ENCODE assay signal across 19 cellular contexts in the genomic region with DNA sequence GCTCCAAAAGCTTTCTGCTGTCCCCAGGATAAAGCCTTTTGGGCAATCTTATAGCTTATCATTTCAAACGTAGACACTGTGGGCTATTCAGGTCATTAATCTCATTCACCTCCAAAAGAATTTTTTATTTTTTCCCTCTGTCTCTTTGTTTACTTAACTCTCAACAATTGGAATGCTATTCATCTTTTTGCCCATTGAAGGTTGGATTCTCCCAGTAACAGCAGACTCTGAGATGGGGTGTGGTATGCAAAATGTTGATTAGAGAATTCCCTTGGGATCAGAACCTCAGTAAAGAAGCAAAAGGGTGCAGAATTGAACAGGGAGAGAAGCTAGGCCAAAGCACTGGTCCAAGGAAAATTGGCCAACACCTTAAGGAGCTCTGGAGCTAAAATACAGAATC.
DNase-seq lines count a peak whose midpoint lies in the region; ATAC-seq, FAIRE-seq and TF ChIP-seq lines count a peak whose summit lies in the region.
"Had no signal": no experiment of that assay in that cellular context is flagged by ENCODE, and none has a peak within 500 bp of the region (broad histone marks: within the 10 kb centered on the region; RNA-seq: fewer than 3 reads in every experiment).

No MANE protein-coding gene starts in this region.

- H3K4me3 Mint-ChIP-seq in activated CD4-positive, alpha-beta T cell treated with anti-CD3 and anti-CD28 coated beads for 36 hours: no peak overlapping the region
- no peak overlapping the region for H3K4me3 Mint-ChIP-seq in activated CD4-positive, alpha-beta T cell treated with anti-CD3 and anti-CD28 coated beads, Interleukin-2, amount 10 ng/mL, durations not matched to agents 24 days and 14 days
- no peak overlapping the region for H3K4me3 Mint-ChIP-seq in astrocyte (ENCODE audit: unreplicated experiment)
- no peak overlapping the region for H3K4me3 Mint-ChIP-seq in nephron progenitor cell
- H3K4me3 Mint-ChIP-seq: CD8-positive, alpha-beta T cell had no signal

- H3K27ac ChIP-seq in astrocyte (ENCODE audit: low read depth, low read length): no peak overlapping the region
- H3K27ac ChIP-seq: BLaER1, KMS-11 had no signal

- in situ Hi-C loops in GM13977 (cut with MboI; ENCODE audit: low pct_unique_long_range_greater_than_20kb, low sequenced_read_pairs, unreplicated experiment): no loop called here

- no peak for TF ChIP-seq CTCF in astrocyte (IDR thresholded peaks at IDR 0.05; ENCODE audit: insufficient read depth, low read depth, low read length)
- no peak for TF ChIP-seq CTCF in nephron progenitor cell (IDR thresholded peaks at IDR 0.05)
- no peak for TF ChIP-seq CTCF in GM13977 (IDR thresholded peaks at IDR 0.05; ENCODE audit: extremely low read depth, insufficient read depth, missing control alignments)

- no peaks in the 10 kb centered on the region for H3K27me3 ChIP-seq in astrocyte (ENCODE audit: insufficient read depth, low read length)
- H3K27me3 ChIP-seq: BLaER1 had no signal

- no peak for ATAC-seq in activated CD4-positive, alpha-beta T cell treated with anti-CD3 and anti-CD28 coated beads for 36 hours
- ATAC-seq in GM19328 (IDR thresholded peaks at IDR 0.05; ENCODE audit: unreplicated experiment): no peak
- ATAC-seq: CD8-positive, alpha-beta T cell; GM12878 had no signal

- peaks cover 14% of the 10 kb centered on the region for H3K4me1 ChIP-seq in astrocyte (ENCODE audit: insufficient read depth, low read length)

- no peak overlapping the region for H3K4me3 ChIP-seq in astrocyte (ENCODE audit: insufficient read depth, low read depth, low read length)
- H3K4me3 ChIP-seq: BLaER1, GM12878 had no signal

- intact Hi-C loops in activated CD4-positive, alpha-beta T cell treated with anti-CD3 and anti-CD28 coated beads for 36 hours (cut with DNase I, micrococcal nuclease): no loop called here
- intact Hi-C loops in activated CD4-positive, alpha-beta T cell treated with anti-CD3 and anti-CD28 coated beads, Interleukin-2, amount 10 ng/mL, durations not matched to agents 24 days and 14 days (cut with micrococcal nuclease): no loop called here

- no peak overlapping the region for H3K4me2 ChIP-seq in astrocyte (ENCODE audit: low read length)
- H3K4me2 ChIP-seq: BLaER1, KMS-11 had no signal

- no peaks in the 10 kb centered on the region for H3K36me3 ChIP-seq in astrocyte (ENCODE audit: insufficient read depth, low read length)

- no peaks in the 10 kb centered on the region for H3K9me3 ChIP-seq in astrocyte (ENCODE audit: insufficient read depth, low read depth, low read length)
- H3K9me3 ChIP-seq: BLaER1 had no signal

- no peaks in the 10 kb centered on the region for H3K27me3 Mint-ChIP-seq in activated CD4-positive, alpha-beta T cell treated with anti-CD3 and anti-CD28 coated beads for 36 hours
- H3K27me3 Mint-ChIP-seq in activated CD4-positive, alpha-beta T cell treated with anti-CD3 and anti-CD28 coated beads, Interleukin-2, amount 10 ng/mL, durations not matched to agents 24 days and 14 days: no peaks in the 10 kb centered on the region
- H3K27me3 Mint-ChIP-seq in astrocyte (ENCODE audit: low read depth, unreplicated experiment) (no peaks in the 10 kb centered on the region), nephron progenitor cell (ENCODE audit: low read depth, poor library complexity) (no peaks in the 10 kb centered on the region)

- CTCF ChIA-PET in activated CD4-positive, alpha-beta T cell treated with anti-CD3 and anti-CD28 coated beads for 36 hours (lab: Charles Lee): interaction anchor here (0.9 to 1.3 kb wide), 3 partner anchors 10 to 162 kb away, joined by 3 to 5 read pairs (median 3); no protein-coding TSS in a partner anchor

- peaks cover 81% of the 10 kb centered on the region for H3K79me2 ChIP-seq in astrocyte (ENCODE audit: insufficient read depth, low read length)

- no peak for DNase-seq in activated CD4-positive, alpha-beta T cell treated with anti-CD3 and anti-CD28 coated beads for 36 hours
- DNase-seq in activated CD4-positive, alpha-beta T cell treated with anti-CD3 and anti-CD28 coated beads, Interleukin-2, amount 10 ng/mL, durations not matched to agents 24 days and 14 days: no peak
- DNase-seq in GM12892 (ENCODE audit: insufficient read length) (no peak), astrocyte (ENCODE audit: low read depth) (peak; percentile 20), nephron progenitor cell (no peak), GM13977 (ENCODE audit: low spot score) (no peak), NCI-H187 treated with DMSO at 0.1 percent for 48 hours (lab: John Stamatoyannopoulos, UW) (no peak)
- DNase-seq: Calu3; CD8-positive, alpha-beta T cell; NCI-H1417 treated with DMSO at 0.1 percent for 48 hours; NCI-H82; OCI-M1; SHP77 had no signal

- FAIRE-seq in GM12892 (lab: Jason Lieb, UNC) (peak; percentile 5), astrocyte (lab: Jason Lieb, UNC) (no peak)
- FAIRE-seq: A204.1, GM12878, GM18507 had no signal

- H2AFZ ChIP-seq in astrocyte (ENCODE audit: low read depth, low read length): no peak overlapping the region

- H4K20me1 ChIP-seq in astrocyte (ENCODE audit: insufficient read depth, low read length): peaks cover 23% of the 10 kb centered on the region

- peaks cover 32% of the 10 kb centered on the region for H3K36me3 Mint-ChIP-seq in activated CD4-positive, alpha-beta T cell treated with anti-CD3 and anti-CD28 coated beads for 36 hours (ENCODE audit: low read depth)
- peaks cover 29% of the 10 kb centered on the region for H3K36me3 Mint-ChIP-seq in activated CD4-positive, alpha-beta T cell treated with anti-CD3 and anti-CD28 coated beads, Interleukin-2, amount 10 ng/mL, durations not matched to agents 24 days and 14 days (ENCODE audit: low read depth)
- H3K36me3 Mint-ChIP-seq in astrocyte (ENCODE audit: low read depth, unreplicated experiment): peaks cover 3% of the 10 kb centered on the region
- peaks cover 7% of the 10 kb centered on the region for H3K36me3 Mint-ChIP-seq in nephron progenitor cell (ENCODE audit: low read depth)

- H3K9ac ChIP-seq in astrocyte (ENCODE audit: low read length): no peak overlapping the region
- H3K9ac ChIP-seq: BLaER1, KMS-11 had no signal

- peak overlapping the region; percentile 19 for H3K27ac Mint-ChIP-seq in activated CD4-positive, alpha-beta T cell treated with anti-CD3 and anti-CD28 coated beads for 36 hours
- H3K27ac Mint-ChIP-seq in activated CD4-positive, alpha-beta T cell treated with anti-CD3 and anti-CD28 coated beads, Interleukin-2, amount 10 ng/mL, durations not matched to agents 24 days and 14 days: no peak overlapping the region
- H3K27ac Mint-ChIP-seq in astrocyte (ENCODE audit: unreplicated experiment): no peak overlapping the region
- H3K27ac Mint-ChIP-seq in nephron progenitor cell: peak overlapping the region; percentile 55

- peaks cover 46% of the 10 kb centered on the region for H3K4me1 Mint-ChIP-seq in activated CD4-positive, alpha-beta T cell treated with anti-CD3 and anti-CD28 coated beads for 36 hours
- peaks cover 23% of the 10 kb centered on the region for H3K4me1 Mint-ChIP-seq in activated CD4-positive, alpha-beta T cell treated with anti-CD3 and anti-CD28 coated beads, Interleukin-2, amount 10 ng/mL, durations not matched to agents 24 days and 14 days
- H3K4me1 Mint-ChIP-seq in astrocyte (ENCODE audit: low read depth, unreplicated experiment) (peaks cover 24% of the 10 kb centered on the region), nephron progenitor cell (peaks cover 11% of the 10 kb centered on the region)

- POLR2A ChIA-PET in activated CD4-positive, alpha-beta T cell treated with anti-CD3 and anti-CD28 coated beads for 36 hours (lab: Charles Lee): no interaction called here

- H3K9me3 Mint-ChIP-seq in activated CD4-positive, alpha-beta T cell treated with anti-CD3 and anti-CD28 coated beads for 36 hours (ENCODE audit: low read depth): peaks cover 1% of the 10 kb centered on the region
- peaks cover 11% of the 10 kb centered on the region for H3K9me3 Mint-ChIP-seq in activated CD4-positive, alpha-beta T cell treated with anti-CD3 and anti-CD28 coated beads, Interleukin-2, amount 10 ng/mL, durations not matched to agents 24 days and 14 days
- H3K9me3 Mint-ChIP-seq in astrocyte (ENCODE audit: unreplicated experiment): no peaks in the 10 kb centered on the region
- no peaks in the 10 kb centered on the region for H3K9me3 Mint-ChIP-seq in nephron progenitor cell
- H3K9me3 Mint-ChIP-seq: CD8-positive, alpha-beta T cell had no signal

- TF ChIP-seq POLR2A in GM12892 (IDR thresholded peaks at IDR 0.05; ENCODE audit: low read depth, low read length): no peak

Comparison
In these comparisons a context has a peak if more than half of its experiments do, and no peak if none do; other contexts are left out.
1. H3K27ac Mint-ChIP-seq: peak in activated CD4-positive, alpha-beta T cell treated with anti-CD3 and anti-CD28 coated beads for 36 hours (single experiment) and nephron progenitor cell (single experiment); none in activated CD4-positive, alpha-beta T cell treated with anti-CD3 and anti-CD28 coated beads, Interleukin-2, amount 10 ng/mL, durations not matched to agents 24 days and 14 days (single experiment) and astrocyte (single experiment).